8 cellular contexts compared by ENCODE assay signal in genomic region chr2:202911513-202912341, GRCh38. TPM values are rescaled to one million over a fixed set of nuclear protein-coding genes. Genes with fewer than 3 reads are reported as not detected.
A peak's percentile ranks its signal among the peaks of the same experiment; 100 is the strongest.
DNase-seq lines count a peak whose midpoint lies in the region; ATAC-seq, FAIRE-seq and TF ChIP-seq lines count a peak whose summit lies in the region.

Gene CARF, plus strand, starts transcription at chr2:202912275. Its CDS starts 29,628 bp downstream, at chr2:202941903.
Gene WDR12, minus strand, starts transcription at chr2:202911673. Its CDS starts 197 bp downstream, at chr2:202911476.

- intact Hi-C loops in HepG2 (cut with micrococcal nuclease; ENCODE audit: unreplicated experiment): loop anchor here (2.0 to 10.0 kb wide), 4 partner anchors 103 to 327 kb away; partner anchors contain the start of genes CYP20A1 and NBEAL1

- ATAC-seq in GM19397 (IDR thresholded peaks at IDR 0.05; ENCODE audit: unreplicated experiment): peak; percentile 82
- peak; percentile 62 for ATAC-seq in HG03565 (IDR thresholded peaks at IDR 0.05; ENCODE audit: unreplicated experiment)
- ATAC-seq in HepG2: peak; percentile 92

- peaks cover 26% of the 10 kb centered on the region for H3K4me1 ChIP-seq in HepG2 (ENCODE audit: insufficient read depth, low read length)

- TF ChIP-seq CTCF in HepG2 (CRISPR knock-in tag; IDR thresholded peaks at IDR 0.05): no peak

- no peaks in the 10 kb centered on the region for H3K9me3 ChIP-seq in HepG2 (ENCODE audit: low read length)

- FAIRE-seq in HepG2 (lab: Jason Lieb, UNC): peak; percentile 88

- H3K4me3 ChIP-seq in HepG2 (replicated peaks in 1 of 3; ENCODE audit: insufficient read depth in 1 of 3, low read depth in 2 of 3, low read length in 3 of 3): peak within 1 kb of the TSS; percentile 88 to 96 (median 91)

- TF ChIP-seq POLR2A in HepG2 (IDR thresholded peaks at IDR 0.05; ENCODE audit: insufficient read depth in 1 of 2, low read depth in 2 of 2, low read length in 2 of 2): peak; percentile 99

- H3K79me2 ChIP-seq in HepG2 (ENCODE audit: insufficient read depth, low read length): peaks cover 44% of the 10 kb centered on the region

- in situ Hi-C loops in HepG2 (cut with HindIII; ENCODE audit: extremely low pct_ligation_motif_present, low pct_unique_long_range_greater_than_20kb): no loop called here

- POLR2A ChIA-PET in HepG2 (lab: Yijun Ruan, JAX): interaction anchor here (0.9 to 3.3 kb wide), 7 partner anchors 13 to 327 kb away, joined by 3 to 12 read pairs (median 5); partner anchors contain the start of genes CYP20A1 and NBEAL1

- CTCF ChIA-PET in HepG2 (lab: Yijun Ruan, JAX; ENCODE audit: low intra/inter-chr PET ratio, low total read pairs): interaction anchor here (1.2 kb wide), 1 partner anchor 80 kb away, joined by 3 read pairs; no protein-coding TSS in a partner anchor

- peaks cover 0 to 4% of the 10 kb centered on the region in 2 experiments; a peak in 2 of 5 replicates for H3K27me3 ChIP-seq in HepG2 (ENCODE audit: control insufficient read depth in 1 of 2, insufficient read depth in 2 of 2, low read length in 2 of 2)

- H3K27ac ChIP-seq in HepG2 (ENCODE audit: extremely low read length, insufficient read depth, low read length): peak within 1 kb of the TSS; percentile 95

- no peak; the same call in 1 of the 2 replicates for TF ChIP-seq RAD21 in HepG2 (CRISPR knock-in tag; IDR thresholded peaks at IDR 0.05)

- H3K4me2 ChIP-seq in HepG2 (ENCODE audit: low read depth, low read length): peak within 1 kb of the TSS; percentile 99

- DNase-seq in CD1c-positive myeloid dendritic cell (ENCODE audit: extremely low spot score) (peak; percentile 94), NCI-H748 treated with DMSO at 0.1 percent for 48 hours (lab: John Stamatoyannopoulos, UW) (peak; percentile 99), dermis microvascular lymphatic vessel endothelial cell (ENCODE audit: low read depth in 2 of 2) (peak; percentile 92 to 96), HepG2 (ENCODE audit: low spot score) (peak; percentile 94)
- peak; percentile 85 for DNase-seq in activated CD4-positive, alpha-beta T cell treated with anti-CD3 and anti-CD28 coated beads, Interleukin-2, amount 50 U/mL, for 4 hours
- peak; percentile 82 to 84 for DNase-seq in stimulated activated CD4-positive, alpha-beta T cell treated with anti-CD3 and anti-CD28 coated beads, Interleukin-2, amount 100 ng/mL, for 48 hours

- H3K36me3 ChIP-seq in HepG2 (replicated peaks in 1 of 2; ENCODE audit: control insufficient read depth in 1 of 2, insufficient read depth in 2 of 2, low read length in 2 of 2): no peaks in the 10 kb centered on the region; a peak in 2 of 5 replicates

- peaks cover 5% of the 10 kb centered on the region for H4K20me1 ChIP-seq in HepG2 (ENCODE audit: insufficient read depth, low read length)

- TF ChIP-seq EP300 in HepG2 (IDR thresholded peaks at IDR 0.05; ENCODE audit: low read depth in 2 of 2, low read length in 2 of 2) (no peak), HepG2 (CRISPR knock-in tag; IDR thresholded peaks at IDR 0.05; ENCODE audit: borderline replicate concordance) (no peak)

- peak within 1 kb of the TSS; percentile 97 for H3K9ac ChIP-seq in HepG2 (ENCODE audit: insufficient read depth, low read depth, low read length)

- no TSS peak for BruUV-seq in HepG2 (replicated peaks; lab: Mats Ljungman, UMichigan)

- WGBS in HepG2 (ENCODE audit: low lambda C conversion rate): 1% methylated on average over 39 of the region's 39 CpGs

- H2AFZ ChIP-seq in HepG2 (ENCODE audit: low read length): peak within 1 kb of the TSS; percentile 94

TF ChIP-seq in HepG2, 621 proteins besides CTCF, POLR2A, EP300 and RAD21 (continues in another document):
- TF ChIP-seq ZNF761 (CRISPR knock-in tag; conservative IDR thresholded peaks at IDR 0.05): no peak
- no peak; the same call in 1 of the 2 replicates for TF ChIP-seq ZNF235 (CRISPR knock-in tag; IDR thresholded peaks at IDR 0.05; ENCODE audit: borderline replicate concordance)
- no peak; the same call in 1 of the 2 replicates for TF ChIP-seq SP140L (CRISPR knock-in tag; IDR thresholded peaks at IDR 0.05; ENCODE audit: borderline replicate concordance)
- no peak for TF ChIP-seq ZNF883 (CRISPR knock-in tag; IDR thresholded peaks at IDR 0.05; ENCODE audit: not compliant biosample characterization)
- TF ChIP-seq ATM (IDR thresholded peaks at IDR 0.05; ENCODE audit: borderline replicate concordance): no peak
- TF ChIP-seq MYC (CRISPR knock-in tag; IDR thresholded peaks at IDR 0.05; ENCODE audit: borderline replicate concordance): peak; percentile 98
- peak; percentile 21 for TF ChIP-seq PATZ1 (CRISPR knock-in tag; IDR thresholded peaks at IDR 0.05)
- no peak for TF ChIP-seq FOXP1 (IDR thresholded peaks at IDR 0.05)
- TF ChIP-seq FOXP1 (CRISPR knock-in tag; IDR thresholded peaks at IDR 0.05): no peak
- TF ChIP-seq ZNF580 (CRISPR knock-in tag; IDR thresholded peaks at IDR 0.05; ENCODE audit: borderline replicate concordance, low read depth): 0 out of 2 replicates have a peak, but pooled peaks have one; percentile 26

RNA-seq across cellular contexts. Expression of gene CARF, which starts in this region (rescaled TPM):
- total RNA-seq in dermis microvascular lymphatic vessel endothelial cell: 2.4 and 3.4 TPM in 2 replicates
- total RNA-seq in HepG2 (2016; rRNA removed; fragmentation: Illumina TruSeq; extraction: Trizol): 3.0 and 3.7 TPM in 2 replicates
- total RNA-seq in HepG2 (2016; cell fraction: cytosol; rRNA removed; fragmentation: Illumina TruSeq; extraction: Trizol; ENCODE audit: low read depth): 5.1 and 6.0 TPM in 2 replicates
- 3.2 TPM in 2 replicates for total RNA-seq in HepG2 (2016; cell fraction: insoluble cytoplasmic fraction; rRNA removed; fragmentation: Illumina TruSeq; extraction: Trizol)
- total RNA-seq in HepG2 (2016; cell fraction: membrane; rRNA removed; fragmentation: Illumina TruSeq; extraction: Trizol): 4.4 and 5.5 TPM in 2 replicates
- total RNA-seq in HepG2 (2016; cell fraction: nucleus; rRNA removed; fragmentation: Illumina TruSeq; extraction: Trizol): 4.1 and 7.1 TPM in 2 replicates
- polyA plus RNA-seq in HepG2 (2011; rRNA removed): 5.0 and 5.4 TPM in 2 replicates
- polyA plus RNA-seq in HepG2 (2011; cell fraction: cytosol; rRNA removed): 0.99 and 1.7 TPM in 2 replicates
- polyA plus RNA-seq in HepG2 (2011; cell fraction: nucleus; rRNA removed): 4.3 and 6.0 TPM in 2 replicates
- polyA plus RNA-seq in HepG2 (2012): 2.4 and 3.7 TPM in 2 replicates
- polyA plus RNA-seq in HepG2 (2016; cell fraction: cytosol; fragmentation: Illumina TruSeq; extraction: Trizol; ENCODE audit: low read depth): 0.49 and 0.67 TPM in 2 replicates
- polyA plus RNA-seq in HepG2 (2016; cell fraction: insoluble cytoplasmic fraction; fragmentation: Illumina TruSeq; extraction: Trizol; ENCODE audit: low read depth): 2.2 and 2.8 TPM in 2 replicates
- polyA plus RNA-seq in HepG2 (2016; cell fraction: membrane; fragmentation: Illumina TruSeq; extraction: Trizol; ENCODE audit: low read depth): 1.2 and 2.2 TPM in 2 replicates
- polyA plus RNA-seq in HepG2 (2016; cell fraction: nucleus; fragmentation: Illumina TruSeq; extraction: Trizol; ENCODE audit: insufficient read depth, low read depth): 6.4 and 7.4 TPM in 2 replicates
- polyA minus RNA-seq in HepG2 (2011; rRNA and poly(A)+ RNA removed; ENCODE audit: low replicate concordance): 1.1 and 1.2 TPM in 2 replicates
- polyA minus RNA-seq in HepG2 (2011; cell fraction: cytosol; rRNA and poly(A)+ RNA removed): 2.8 and 4.5 TPM in 2 replicates
- 9.0 and 12.1 TPM in 2 replicates for polyA minus RNA-seq in HepG2 (2011; cell fraction: nucleus; rRNA and poly(A)+ RNA removed)

RNA-seq across cellular contexts. Expression of gene WDR12, which starts in this region (rescaled TPM):
- total RNA-seq in dermis microvascular lymphatic vessel endothelial cell (14.5 and 16.7 TPM in 2 replicates), HepG2 (2016; rRNA removed; fragmentation: Illumina TruSeq; extraction: Trizol) (216 and 330 TPM in 2 replicates)
- total RNA-seq in HepG2 (2016; cell fraction: cytosol; rRNA removed; fragmentation: Illumina TruSeq; extraction: Trizol; ENCODE audit: low read depth): 27.5 and 31.5 TPM in 2 replicates
- total RNA-seq in HepG2 (2016; cell fraction: insoluble cytoplasmic fraction; rRNA removed; fragmentation: Illumina TruSeq; extraction: Trizol): 213 and 333 TPM in 2 replicates
- total RNA-seq in HepG2 (2016; cell fraction: membrane; rRNA removed; fragmentation: Illumina TruSeq; extraction: Trizol): 55.3 and 59.8 TPM in 2 replicates
- 103 and 110 TPM in 2 replicates for total RNA-seq in HepG2 (2016; cell fraction: nucleus; rRNA removed; fragmentation: Illumina TruSeq; extraction: Trizol)
- 60.5 and 94.4 TPM in 2 replicates for polyA plus RNA-seq in HepG2 (2011; rRNA removed)
- polyA plus RNA-seq in HepG2 (2011; cell fraction: cytosol; rRNA removed): 19.0 and 23.4 TPM in 2 replicates
- 17.4 and 19.0 TPM in 2 replicates for polyA plus RNA-seq in HepG2 (2011; cell fraction: nucleus; rRNA removed)
- polyA plus RNA-seq in HepG2 (2012): 101 and 137 TPM in 2 replicates
- polyA plus RNA-seq in HepG2 (2016; cell fraction: cytosol; fragmentation: Illumina TruSeq; extraction: Trizol; ENCODE audit: low read depth): 15.2 and 19.1 TPM in 2 replicates
- polyA plus RNA-seq in HepG2 (2016; cell fraction: insoluble cytoplasmic fraction; fragmentation: Illumina TruSeq; extraction: Trizol; ENCODE audit: low read depth): 290 and 293 TPM in 2 replicates
- polyA plus RNA-seq in HepG2 (2016; cell fraction: membrane; fragmentation: Illumina TruSeq; extraction: Trizol; ENCODE audit: low read depth): 42.4 and 46.7 TPM in 2 replicates
- 180 and 190 TPM in 2 replicates for polyA plus RNA-seq in HepG2 (2016; cell fraction: nucleus; fragmentation: Illumina TruSeq; extraction: Trizol; ENCODE audit: insufficient read depth, low read depth)
- polyA minus RNA-seq in HepG2 (2011; rRNA and poly(A)+ RNA removed; ENCODE audit: low replicate concordance): 14.9 and 21.8 TPM in 2 replicates
- polyA minus RNA-seq in HepG2 (2011; cell fraction: cytosol; rRNA and poly(A)+ RNA removed): 48.1 and 67.0 TPM in 2 replicates
- 60.8 and 73.0 TPM in 2 replicates for polyA minus RNA-seq in HepG2 (2011; cell fraction: nucleus; rRNA and poly(A)+ RNA removed)

Comparison
In these comparisons a context has a peak if more than half of its experiments do, and no peak if none do; other contexts are left out.
1. Peak in every context shown above with its lines: DNase-seq, ATAC-seq, H3K4me3 ChIP-seq and H3K27ac ChIP-seq.